7 cellular contexts compared by ENCODE assay signal in the genomic region with DNA sequence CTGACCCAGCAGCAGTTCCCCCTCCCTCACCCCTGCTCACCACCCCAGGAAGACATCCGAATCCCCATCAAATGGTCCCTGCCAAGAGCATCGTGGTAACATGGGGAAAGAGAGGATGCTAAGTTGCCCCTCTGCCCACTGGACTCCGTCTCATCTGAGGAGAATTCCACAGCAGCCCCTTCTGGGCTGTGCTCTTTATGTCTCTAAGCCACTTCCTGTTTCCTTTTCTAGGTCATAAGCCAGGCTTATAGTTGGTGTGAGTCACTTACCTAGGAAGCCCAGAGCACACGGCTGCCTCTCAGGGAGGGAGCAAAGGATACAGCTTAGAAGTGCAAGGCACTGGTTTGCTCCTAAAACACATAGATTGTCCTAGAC.
DNase-seq lines count a peak whose midpoint lies in the region; ATAC-seq and FAIRE-seq lines count a peak whose summit lies in the region.

No MANE protein-coding gene starts in this region.

- intact Hi-C loops in posterior cingulate gyrus (cut with DNase I) = no loop called here

- peak; percentile 27 for FAIRE-seq in urothelium cell line (lab: Jason Lieb, UNC)

- DNase-seq in NOMO-1 treated with dmso at 0.1 percent for 144 hours (lab: John Stamatoyannopoulos, UW; ENCODE audit: unreplicated experiment) (peak; percentile 64), activated T-helper 1 cell treated with Interleukin-2 at 50 U/mL for 16 hours (ENCODE audit: low read depth) (peak; percentile 18), islet precursor cell (peak; percentile 77), urothelium cell line (ENCODE audit: low spot score) (peak; percentile 93), DMS114 treated with DMSO at 0.1 percent for 48 hours (lab: John Stamatoyannopoulos, UW; ENCODE audit: unreplicated experiment) (no peak), posterior cingulate gyrus (no peak)

- ATAC-seq in GM19452 (IDR thresholded peaks at IDR 0.05; ENCODE audit: unreplicated experiment) = peak; percentile 19

Comparison
In these comparisons a context has a peak if more than half of its experiments do, and no peak if none do; other contexts are left out.
1. DNase-seq: peak in NOMO-1 treated with dmso at 0.1 percent for 144 hours (single experiment), activated T-helper 1 cell treated with Interleukin-2 at 50 U/mL for 16 hours (single experiment), islet precursor cell (single experiment) and urothelium cell line (single experiment); none in DMS114 treated with DMSO at 0.1 percent for 48 hours (single experiment) and posterior cingulate gyrus (0 of 10).